Comparison of ENCODE assay signal across 34 cellular contexts in the genomic region with DNA sequence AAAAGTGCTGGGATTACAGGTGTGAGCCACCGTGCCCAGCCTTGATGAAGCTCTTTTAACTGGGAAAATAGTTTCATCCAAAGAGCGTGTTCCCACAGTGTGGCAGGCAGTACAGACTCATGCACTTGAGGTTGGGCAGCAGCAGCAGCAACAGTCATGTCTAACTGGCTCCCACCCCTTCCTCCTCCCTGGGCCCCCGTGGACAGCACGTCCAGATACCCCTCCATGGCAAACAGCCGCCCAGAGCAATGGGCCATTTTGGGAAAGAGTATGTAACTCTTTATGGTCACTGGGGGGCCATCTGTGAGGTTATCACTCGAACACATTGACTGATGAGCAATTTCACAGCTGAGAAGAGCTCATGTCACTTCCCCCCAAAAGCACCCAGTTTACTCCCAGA.
"Had no signal": no experiment of that assay in that cellular context is flagged by ENCODE, and none has a peak within 500 bp of the region (broad histone marks: within the 10 kb centered on the region; RNA-seq: fewer than 3 reads in every experiment).

No MANE protein-coding gene starts in this region.

- H3K4me3 ChIP-seq: adrenal gland, ascending aorta, body of pancreas, cardiac muscle cell had no signal

- H3K9me3 ChIP-seq: adrenal gland had no signal

- H3K27me3 ChIP-seq: adrenal gland, ascending aorta, body of pancreas, brain microvascular endothelial cell, cardiac muscle cell had no signal

- FAIRE-seq: astrocyte, bronchial epithelial cell had no signal

- ATAC-seq: activated naive CD4-positive, alpha-beta T cell treated with anti-CD3 and anti-CD28 coated beads, Interleukin-2, amount 50 U/mL, for 72 hours; activated naive CD8-positive, alpha-beta T cell treated with anti-CD3 and anti-CD28 coated beads, Interleukin-2, amount 50 U/mL, for 24 hours; activated T-cell treated with anti-CD3 and anti-CD28 coated beads, Interleukin-2, amount 50 U/mL, for 4 hours; activated T-cell treated with anti-CD3 and anti-CD28 coated beads, Interleukin-2, amount 50 U/mL, for 72 hours; activated T-helper 17 cell treated with anti-CD3 and anti-CD28 coated beads, Interleukin-2, amount 50 U/mL, for 72 hours; body of pancreas had no signal

- DNase-seq: activated effector memory CD4-positive, alpha-beta T cell treated with anti-CD3 and anti-CD28 coated beads, Interleukin-2, amount 50 U/mL, for 16 hours; activated effector memory CD4-positive, alpha-beta T cell treated with Interleukin-2 at 50 U/mL for 16 hours; activated gamma-delta T cell; activated gamma-delta T cell treated with Interleukin-2 at 50 U/mL for 16 hours; activated naive CD4-positive, alpha-beta T cell; activated naive CD4-positive, alpha-beta T cell treated with anti-CD3 and anti-CD28 coated beads for 36 hours; activated naive CD4-positive, alpha-beta T cell treated with anti-CD3 and anti-CD28 coated beads, Interleukin-2, amount 10 ng/mL, durations not matched to agents 7 days and 5 days; activated naive CD4-positive, alpha-beta T cell treated with anti-CD3 and anti-CD28 coated beads, Interleukin-2, amount 50 U/mL, for 16 hours; activated naive CD4-positive, alpha-beta T cell treated with Interleukin-2 at 50 U/mL for 16 hours; activated naive CD8-positive, alpha-beta T cell treated with anti-CD3 and anti-CD28 coated beads for 36 hours; activated naive CD8-positive, alpha-beta T cell treated with anti-CD3 and anti-CD28 coated beads, Interleukin-2, amount 10 ng/mL, durations not matched to agents 7 days and 5 days; activated naive CD8-positive, alpha-beta T cell treated with anti-CD3 and anti-CD28 coated beads, Interleukin-2, amount 50 U/mL, for 24 hours; activated T-cell treated with anti-CD3 and anti-CD28 coated beads for 4 hours; activated T-cell treated with anti-CD3 and anti-CD28 coated beads, Interleukin-2, amount 50 U/mL, for 1 hour; activated T-cell treated with anti-CD3 and anti-CD28 coated beads, Interleukin-2, amount 50 U/mL, for 24 hours; activated T-cell treated with anti-CD3 and anti-CD28 coated beads, Interleukin-2, amount 50 U/mL, for 4 hours; activated T-cell treated with anti-CD3 and anti-CD28 coated beads, Interleukin-2, amount 50 U/mL, for 48 hours; activated T-cell treated with anti-CD3 and anti-CD28 coated beads, Interleukin-2, amount 50 U/mL, for 72 hours; adrenal gland; amniotic stem cell; amygdala; anterior cingulate cortex; aorta; body of pancreas; brain microvascular endothelial cell; caudate nucleus; central memory CD4-positive, alpha-beta T cell; cerebellar nuclear complex had no signal

- H3K27ac ChIP-seq: adrenal gland, ascending aorta, body of pancreas, brain microvascular endothelial cell, cardiac muscle cell had no signal

- H3K4me1 ChIP-seq: adrenal gland, ascending aorta, body of pancreas had no signal

- H3K36me3 ChIP-seq: adrenal gland, ascending aorta, brain microvascular endothelial cell, cardiac muscle cell had no signal
